ENCODE assay signal across 1 cellular context in the genomic region with DNA sequence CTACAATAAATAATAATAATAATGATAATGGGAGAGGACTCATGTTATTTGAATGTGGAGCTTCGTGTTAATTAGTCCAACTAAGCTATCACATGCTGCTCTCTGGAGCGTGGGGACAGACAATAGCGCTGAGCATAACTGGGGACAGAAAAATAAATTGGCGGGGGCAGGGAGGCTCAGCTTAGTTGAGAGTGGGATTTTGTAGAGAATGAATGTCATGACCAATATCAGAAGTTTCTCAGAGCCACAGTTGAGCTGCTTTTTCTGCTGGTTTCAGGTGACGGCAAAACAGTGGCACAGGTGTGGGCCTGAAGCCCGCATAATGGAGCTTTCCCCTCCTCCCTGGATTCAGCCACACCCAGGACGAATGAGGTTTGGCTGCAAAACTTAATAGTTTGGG.
TF ChIP-seq lines count a peak whose summit lies in the region.

No MANE protein-coding gene starts in this region.

TF ChIP-seq in GM12878, 131 proteins besides CTCF, POLR2A, EP300 and RAD21 (continued from another document and continues in another):
- TF ChIP-seq RELB (IDR thresholded peaks at IDR 0.05; ENCODE audit: low read depth) (peak; percentile 73), DPF2 (IDR thresholded peaks at IDR 0.05) (peak; percentile 50; the same call in 1 of the 2 replicates), MEF2B (IDR thresholded peaks at IDR 0.05; ENCODE audit: partially characterized antibody, poor library complexity, severe bottlenecking) (peak; percentile 56), ZNF24 (IDR thresholded peaks at IDR 0.05) (peak; percentile 61), SMAD1 (IDR thresholded peaks at IDR 0.05; ENCODE audit: low read depth, partially characterized antibody) (peak; percentile 29), BCL3 (IDR thresholded peaks at IDR 0.05; ENCODE audit: borderline replicate concordance, insufficient read depth, low read depth, low read length, poor library complexity, severe bottlenecking) (peak; percentile 87), NFIC (IDR thresholded peaks at IDR 0.05; ENCODE audit: low read depth, low read length) (peak; percentile 86), NFYA (IDR thresholded peaks at IDR 0.05; ENCODE audit: borderline replicate concordance, low read depth, low read length) (no peak), ZZZ3 (IDR thresholded peaks at IDR 0.05; ENCODE audit: control insufficient read depth, insufficient read length, low read depth) (no peak), SUPT20H (IDR thresholded peaks at IDR 0.05; ENCODE audit: borderline replicate concordance, control insufficient read depth, low read depth, low read length) (no peak), STAT3 (IDR thresholded peaks at IDR 0.05; ENCODE audit: low read depth, low read length) (no peak), IKZF1 (conservative IDR thresholded peaks at IDR 0.05) (peak; percentile 65; the same call in 1 of the 2 replicates), NBN (IDR thresholded peaks at IDR 0.05) (0 out of 2 replicates have a peak, but pooled peaks have one; percentile 56), HDGF (IDR thresholded peaks at IDR 0.05) (no peak), MEF2A (IDR thresholded peaks at IDR 0.05; ENCODE audit: insufficient read depth, low read depth, low read length) (peak; percentile 72; the same call in 1 of the 2 replicates), IRF4 (IDR thresholded peaks at IDR 0.05; ENCODE audit: low read depth, low read length) (peak; percentile 93), POLR2AphosphoS2 (IDR thresholded peaks at IDR 0.05; ENCODE audit: low read depth, low read length) (no peak), E2F8 (IDR thresholded peaks at IDR 0.05; ENCODE audit: low read depth, partially characterized antibody) (no peak), ATF7 (IDR thresholded peaks at IDR 0.05; ENCODE audit: low read depth) (peak; percentile 63), CBFB (IDR thresholded peaks at IDR 0.05; ENCODE audit: low read depth) (peak; percentile 83), CREB1 (IDR thresholded peaks at IDR 0.05; ENCODE audit: low read depth) (peak; percentile 77), SMARCA5 (IDR thresholded peaks at IDR 0.05) (no peak), ZNF207 (IDR thresholded peaks at IDR 0.05; ENCODE audit: borderline replicate concordance) (no peak), ZNF687 (IDR thresholded peaks at IDR 0.05) (peak; percentile 94), ZBED1 (IDR thresholded peaks at IDR 0.05; ENCODE audit: borderline replicate concordance) (peak; percentile 28), ATF2 (IDR thresholded peaks at IDR 0.05; ENCODE audit: low read length) (peak; percentile 90), MTA2 (IDR thresholded peaks at IDR 0.05; ENCODE audit: low read depth) (peak; percentile 92), MAX (IDR thresholded peaks at IDR 0.05; ENCODE audit: low read depth, low read length) (peak; percentile 16; the same call in 1 of the 2 replicates), ETV6 (conservative IDR thresholded peaks at IDR 0.05 in 1 of 2, IDR thresholded peaks at IDR 0.05 in 1 of 2; ENCODE audit: borderline replicate concordance in 1 of 2, low read depth in 1 of 2) (peak in 1 of 2 experiments; percentile 83; a peak in 2 of 4 replicates), ZNF384 (IDR thresholded peaks at IDR 0.05; ENCODE audit: borderline replicate concordance, low read depth, low read length) (no peak), SIN3A (IDR thresholded peaks at IDR 0.05; ENCODE audit: low read depth, low read length) (no peak), CBX5 (IDR thresholded peaks at IDR 0.05; ENCODE audit: low read depth) (peak; percentile 42; the same call in 1 of the 2 replicates), MYC (IDR thresholded peaks at IDR 0.05; ENCODE audit: insufficient read depth, insufficient read length, insufficient replicate concordance, low read length, severe bottlenecking) (no peak), TCF12 (IDR thresholded peaks at IDR 0.05; ENCODE audit: low read depth, low read length) (peak; percentile 98), BRCA1 (IDR thresholded peaks at IDR 0.05; ENCODE audit: low read depth, low read length) (no peak)
- TF ChIP-seq, protein P1, sequence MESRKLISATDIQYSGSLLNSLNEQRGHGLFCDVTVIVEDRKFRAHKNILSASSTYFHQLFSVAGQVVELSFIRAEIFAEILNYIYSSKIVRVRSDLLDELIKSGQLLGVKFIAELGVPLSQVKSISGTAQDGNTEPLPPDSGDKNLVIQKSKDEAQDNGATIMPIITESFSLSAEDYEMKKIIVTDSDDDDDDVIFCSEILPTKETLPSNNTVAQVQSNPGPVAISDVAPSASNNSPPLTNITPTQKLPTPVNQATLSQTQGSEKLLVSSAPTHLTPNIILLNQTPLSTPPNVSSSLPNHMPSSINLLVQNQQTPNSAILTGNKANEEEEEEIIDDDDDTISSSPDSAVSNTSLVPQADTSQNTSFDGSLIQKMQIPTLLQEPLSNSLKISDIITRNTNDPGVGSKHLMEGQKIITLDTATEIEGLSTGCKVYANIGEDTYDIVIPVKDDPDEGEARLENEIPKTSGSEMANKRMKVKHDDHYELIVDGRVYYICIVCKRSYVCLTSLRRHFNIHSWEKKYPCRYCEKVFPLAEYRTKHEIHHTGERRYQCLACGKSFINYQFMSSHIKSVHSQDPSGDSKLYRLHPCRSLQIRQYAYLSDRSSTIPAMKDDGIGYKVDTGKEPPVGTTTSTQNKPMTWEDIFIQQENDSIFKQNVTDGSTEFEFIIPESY (IDR thresholded peaks at IDR 0.05): no peak
- TF ChIP-seq, protein P2, sequence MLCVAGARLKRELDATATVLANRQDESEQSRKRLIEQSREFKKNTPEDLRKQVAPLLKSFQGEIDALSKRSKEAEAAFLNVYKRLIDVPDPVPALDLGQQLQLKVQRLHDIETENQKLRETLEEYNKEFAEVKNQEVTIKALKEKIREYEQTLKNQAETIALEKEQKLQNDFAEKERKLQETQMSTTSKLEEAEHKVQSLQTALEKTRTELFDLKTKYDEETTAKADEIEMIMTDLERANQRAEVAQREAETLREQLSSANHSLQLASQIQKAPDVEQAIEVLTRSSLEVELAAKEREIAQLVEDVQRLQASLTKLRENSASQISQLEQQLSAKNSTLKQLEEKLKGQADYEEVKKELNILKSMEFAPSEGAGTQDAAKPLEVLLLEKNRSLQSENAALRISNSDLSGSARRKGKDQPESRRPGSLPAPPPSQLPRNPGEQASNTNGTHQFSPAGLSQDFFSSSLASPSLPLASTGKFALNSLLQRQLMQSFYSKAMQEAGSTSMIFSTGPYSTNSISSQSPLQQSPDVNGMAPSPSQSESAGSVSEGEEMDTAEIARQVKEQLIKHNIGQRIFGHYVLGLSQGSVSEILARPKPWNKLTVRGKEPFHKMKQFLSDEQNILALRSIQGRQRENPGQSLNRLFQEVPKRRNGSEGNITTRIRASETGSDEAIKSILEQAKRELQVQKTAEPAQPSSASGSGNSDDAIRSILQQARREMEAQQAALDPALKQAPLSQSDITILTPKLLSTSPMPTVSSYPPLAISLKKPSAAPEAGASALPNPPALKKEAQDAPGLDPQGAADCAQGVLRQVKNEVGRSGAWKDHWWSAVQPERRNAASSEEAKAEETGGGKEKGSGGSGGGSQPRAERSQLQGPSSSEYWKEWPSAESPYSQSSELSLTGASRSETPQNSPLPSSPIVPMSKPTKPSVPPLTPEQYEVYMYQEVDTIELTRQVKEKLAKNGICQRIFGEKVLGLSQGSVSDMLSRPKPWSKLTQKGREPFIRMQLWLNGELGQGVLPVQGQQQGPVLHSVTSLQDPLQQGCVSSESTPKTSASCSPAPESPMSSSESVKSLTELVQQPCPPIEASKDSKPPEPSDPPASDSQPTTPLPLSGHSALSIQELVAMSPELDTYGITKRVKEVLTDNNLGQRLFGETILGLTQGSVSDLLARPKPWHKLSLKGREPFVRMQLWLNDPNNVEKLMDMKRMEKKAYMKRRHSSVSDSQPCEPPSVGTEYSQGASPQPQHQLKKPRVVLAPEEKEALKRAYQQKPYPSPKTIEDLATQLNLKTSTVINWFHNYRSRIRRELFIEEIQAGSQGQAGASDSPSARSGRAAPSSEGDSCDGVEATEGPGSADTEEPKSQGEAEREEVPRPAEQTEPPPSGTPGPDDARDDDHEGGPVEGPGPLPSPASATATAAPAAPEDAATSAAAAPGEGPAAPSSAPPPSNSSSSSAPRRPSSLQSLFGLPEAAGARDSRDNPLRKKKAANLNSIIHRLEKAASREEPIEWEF (IDR thresholded peaks at IDR 0.05; ENCODE audit: insufficient replicate concordance, low read depth, low read length): peak; percentile 66
